11 cellular contexts compared by ENCODE assay signal in the genomic region with DNA sequence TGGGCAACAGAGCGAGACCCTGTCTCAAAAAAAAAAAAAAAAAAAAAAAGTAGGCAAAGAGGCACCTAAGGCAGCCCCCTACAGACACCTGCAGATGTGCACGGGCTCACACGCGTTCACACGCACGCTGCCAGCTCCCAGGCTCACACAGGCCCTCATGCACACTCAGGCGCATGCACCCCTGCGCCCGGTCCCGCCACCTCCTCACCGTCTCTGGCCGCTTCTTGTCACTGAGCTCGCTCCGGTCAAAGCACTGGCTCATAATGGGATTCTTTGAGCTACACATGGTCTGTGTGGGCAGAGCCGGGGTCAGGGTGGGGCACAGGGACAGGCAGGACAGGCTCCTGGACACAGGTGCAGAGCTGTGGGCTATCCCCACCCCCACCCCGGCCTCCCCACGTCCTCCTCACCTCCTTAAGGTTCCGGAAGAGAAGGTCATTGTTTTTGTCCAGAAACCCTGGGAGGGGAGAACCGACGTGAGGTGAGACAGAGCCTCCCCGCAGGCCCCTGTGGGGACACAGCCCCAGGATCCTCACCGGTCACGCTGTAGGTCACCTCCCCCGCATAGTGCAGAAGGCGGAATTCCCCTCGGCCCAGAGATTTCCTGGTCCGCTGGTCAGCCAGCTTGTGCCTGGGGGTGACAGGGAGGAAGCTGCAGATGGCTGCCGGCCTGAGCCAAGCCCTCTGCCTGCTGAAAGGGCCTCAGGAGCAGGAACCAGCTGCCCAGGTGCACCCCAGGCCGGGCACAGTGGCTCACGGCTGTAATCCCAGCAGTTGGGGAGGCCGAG. TPM values are rescaled to one million over a fixed set of nuclear protein-coding genes. Genes with fewer than 3 reads are reported as not detected.
DNase-seq lines count a peak whose midpoint lies in the region; ATAC-seq and TF ChIP-seq lines count a peak whose summit lies in the region.
"Had no signal": no experiment of that assay in that cellular context is flagged by ENCODE, and none has a peak within 500 bp of the region (broad histone marks: within the 10 kb centered on the region; RNA-seq: fewer than 3 reads in every experiment).

No MANE protein-coding gene starts in this region.

- no peaks in the 10 kb centered on the region for H3K27me3 ChIP-seq in colonic mucosa
- H3K27me3 ChIP-seq: suprapubic skin had no signal

- no peak overlapping the region for H3K27ac ChIP-seq in colonic mucosa
- H3K27ac ChIP-seq: suprapubic skin had no signal

- no peaks in the 10 kb centered on the region for H3K9me3 Mint-ChIP-seq in nephron progenitor cell
- H3K9me3 Mint-ChIP-seq: central memory CD8-positive, alpha-beta T cell had no signal

- intact Hi-C loops in colonic mucosa (cut with DNase I), result no loop called here

- H3K36me3 Mint-ChIP-seq in nephron progenitor cell (ENCODE audit: low read depth), result peaks cover under 1% of the 10 kb centered on the region

- DNase-seq in HK-2 (ENCODE audit: unreplicated experiment) (peak; percentile 82), nephron progenitor cell (peak; percentile 60), colonic mucosa (no peak), NCI-H1930 (lab: John Stamatoyannopoulos, UW) (no peak), AG08396 (ENCODE audit: low spot score) (no peak), COR-L47 (lab: John Stamatoyannopoulos, UW) (no peak)
- DNase-seq: NCI-H510A treated with DMSO at 0.1 percent for 48 hours had no signal

- ATAC-seq in GM18502 (IDR thresholded peaks at IDR 0.05; ENCODE audit: poor library complexity, unreplicated experiment), result peak; percentile 52
- peak; percentile 60 for ATAC-seq in GM21723 (IDR thresholded peaks at IDR 0.05; ENCODE audit: unreplicated experiment)

- peaks cover 67% of the 10 kb centered on the region for H3K4me1 Mint-ChIP-seq in nephron progenitor cell

- no peak overlapping the region for H3K4me3 ChIP-seq in colonic mucosa
- H3K4me3 ChIP-seq: suprapubic skin had no signal

- no peak overlapping the region for H3K9ac ChIP-seq in colonic mucosa (ENCODE audit: low read depth in 2 of 2, low read length in 2 of 2)

- no peaks in the 10 kb centered on the region for H3K4me1 ChIP-seq in colonic mucosa
- H3K4me1 ChIP-seq: suprapubic skin had no signal

- peaks cover 3% of the 10 kb centered on the region for H3K27me3 Mint-ChIP-seq in nephron progenitor cell (ENCODE audit: low read depth, poor library complexity)
- H3K27me3 Mint-ChIP-seq: central memory CD8-positive, alpha-beta T cell had no signal

- H3K4me3 Mint-ChIP-seq in nephron progenitor cell, result no peak overlapping the region
- H3K4me3 Mint-ChIP-seq: central memory CD8-positive, alpha-beta T cell had no signal

- H3K27ac Mint-ChIP-seq in nephron progenitor cell, result no peak overlapping the region

- peaks cover 37% of the 10 kb centered on the region for H3K36me3 ChIP-seq in colonic mucosa

- TF ChIP-seq CTCF in nephron progenitor cell (IDR thresholded peaks at IDR 0.05), result no peak
- TF ChIP-seq CTCF in colonic mucosa (IDR thresholded peaks at IDR 0.05), result no peak

- no peaks in the 10 kb centered on the region for H3K9me3 ChIP-seq in colonic mucosa
- H3K9me3 ChIP-seq: suprapubic skin had no signal

RNA-seq across cellular contexts. Expression of a gene that starts 17.9 kb away (rescaled TPM):
- total RNA-seq in colonic mucosa, result 100 to 1,000 TPM; 280 to 315 TPM

RNA-seq across cellular contexts. Expression of a gene that starts 18.6 kb away (rescaled TPM):
- 10 to 100 TPM; 74.5 to 82.0 TPM for total RNA-seq in colonic mucosa

RNA-seq across cellular contexts. Expression of a gene that starts 41.8 kb away (rescaled TPM):
- total RNA-seq in colonic mucosa, result 10 to 100 TPM; 27.6 to 35.5 TPM

Comparison
In these comparisons a context has a peak if more than half of its experiments do, and no peak if none do; other contexts are left out.
1. DNase-seq: peak in HK-2 (single experiment) and nephron progenitor cell (single experiment); none in colonic mucosa (single experiment), NCI-H1930 (0 of 2), AG08396 (single experiment) and COR-L47 (single experiment).